ENCODE assay signal across 11 cellular contexts in genomic region chrX:150507251-150507856, GRCh38.
DNase-seq lines count a peak whose midpoint lies in the region; ATAC-seq, FAIRE-seq and TF ChIP-seq lines count a peak whose summit lies in the region.
"Had no signal": no experiment of that assay in that cellular context is flagged by ENCODE, and none has a peak within 500 bp of the region (broad histone marks: within the 10 kb centered on the region; RNA-seq: fewer than 3 reads in every experiment).

No MANE protein-coding gene starts in this region.

- peak overlapping the region; percentile 75 for H4K5ac ChIP-seq in H1 (ENCODE audit: insufficient read length, low read depth, low read length)
- H4K5ac ChIP-seq in mesendoderm (ENCODE audit: low read length): no peak overlapping the region

- H4K91ac ChIP-seq in H1 (replicated peaks; ENCODE audit: insufficient read length, low read length): peak overlapping the region; percentile 97

- H2AK5ac ChIP-seq in H1 (ENCODE audit: low read depth, low read length): no peak overlapping the region
- H2AK5ac ChIP-seq in mesendoderm (ENCODE audit: low read length): no peak overlapping the region

- H2BK5ac ChIP-seq in H1 (ENCODE audit: low read depth, low read length) (peak overlapping the region; percentile 94), mesendoderm (ENCODE audit: low read length) (no peak overlapping the region)

- H3K4me1 ChIP-seq in H1 (replicated peaks in 1 of 4; ENCODE audit: control insufficient read depth in 3 of 4, insufficient read depth in 4 of 4, low read length in 3 of 4): peaks cover 7 to 37% (median 20%) of the 10 kb centered on the region in 4 experiments; a peak in 6 of 7 replicates
- peaks cover 7% of the 10 kb centered on the region for H3K4me1 ChIP-seq in mesendoderm (ENCODE audit: control insufficient read depth, low read depth, low read length)
- peaks cover 0 to 50% (median 17%) of the 10 kb centered on the region in 4 donors for H3K4me1 ChIP-seq in tibial artery

- no peaks in the 10 kb centered on the region for H3K27me3 ChIP-seq in H1 (replicated peaks in 1 of 4; ENCODE audit: control insufficient read depth in 3 of 4, extremely low read depth in 1 of 4, insufficient read depth in 3 of 4, low read length in 3 of 4)
- H3K27me3 ChIP-seq in mesendoderm (ENCODE audit: insufficient read depth, low read length, poor library complexity): no peaks in the 10 kb centered on the region
- H3K27me3 ChIP-seq in tibial artery: no peaks in the 10 kb centered on the region

- no peak overlapping the region for H3K14ac ChIP-seq in H1 (ENCODE audit: insufficient read length)

- H3K36me3 ChIP-seq in H1 (ENCODE audit: control insufficient read depth in 2 of 4, insufficient read depth in 4 of 4, low read length in 3 of 4): no peaks in the 10 kb centered on the region
- no peaks in the 10 kb centered on the region for H3K36me3 ChIP-seq in mesendoderm (ENCODE audit: control insufficient read depth, insufficient read depth, low read length)
- no peaks in the 10 kb centered on the region for H3K36me3 ChIP-seq in tibial artery

- H4K8ac ChIP-seq in H1 (ENCODE audit: extremely low read depth, insufficient read depth, low read length): peak overlapping the region; percentile 87
- H4K8ac ChIP-seq in mesendoderm (ENCODE audit: low read depth, low read length): no peak overlapping the region

- peak; percentile 13 for FAIRE-seq in H1 (lab: Jason Lieb, UNC)

- no peaks in the 10 kb centered on the region for H3K79me1 ChIP-seq in H1 (ENCODE audit: low read depth, low read length)
- H3K79me1 ChIP-seq in mesendoderm (ENCODE audit: low read length): no peaks in the 10 kb centered on the region

- TF ChIP-seq POLR2A in NB4 (IDR thresholded peaks at IDR 0.05; ENCODE audit: extremely low read depth, insufficient read length) (no peak), H1 (IDR thresholded peaks at IDR 0.05; ENCODE audit: control extremely low read depth in 1 of 2, low read depth in 2 of 2, low read length in 2 of 2) (peak in 1 of 2 experiments; percentile 67; a peak in 1 of 3 replicates)

- no peak for ATAC-seq in HG02571 (IDR thresholded peaks at IDR 0.05; ENCODE audit: unreplicated experiment)
- ATAC-seq in HG02981 (IDR thresholded peaks at IDR 0.05; ENCODE audit: unreplicated experiment): no peak
- ATAC-seq: PC-3 had no signal

- H3K56ac ChIP-seq in H1 (replicated peaks; ENCODE audit: insufficient read length, low read depth, low read length): peak overlapping the region; percentile 42
- peak overlapping the region; percentile 70 for H3K56ac ChIP-seq in mesendoderm (ENCODE audit: low read length)

- intact Hi-C loops in tibial artery (cut with DNase I; ENCODE audit: low total_unique reads): no loop called here

- H3K79me2 ChIP-seq in H1 (ENCODE audit: control insufficient read depth in 1 of 2, insufficient read depth in 2 of 2, low read length in 2 of 2): no peaks in the 10 kb centered on the region
- H3K79me2 ChIP-seq in mesendoderm (ENCODE audit: control insufficient read depth, insufficient read depth, low read length): no peaks in the 10 kb centered on the region

- peak overlapping the region; percentile 80 for H2BK12ac ChIP-seq in H1 (ENCODE audit: low read depth, low read length)

- TF ChIP-seq CTCF in NB4 (IDR thresholded peaks at IDR 0.05; ENCODE audit: low read depth, low read length) (no peak), H1 (IDR thresholded peaks at IDR 0.05; ENCODE audit: control extremely low read depth in 1 of 3, insufficient read depth in 1 of 3, low read depth in 1 of 3, low read length in 3 of 3) (no peak), tibial artery (IDR thresholded peaks at IDR 0.05) (no peak)

- peak; percentile 32 for DNase-seq in NB4 (ENCODE audit: low read depth)
- peak in 1 of 2 experiments; percentile 51 for DNase-seq in H1 (ENCODE audit: low read depth in 1 of 2, low spot score in 2 of 2)
- peak; percentile 52 for DNase-seq in mesendoderm
- DNase-seq in tibial artery: peak; percentile 35 to 71
- DNase-seq in NCI-H2227 treated with DMSO at 0.1 percent for 48 hours (lab: John Stamatoyannopoulos, UW): no peak
- DNase-seq in 8988T: no peak
- DNase-seq: DMS153, NCI-H1694 treated with DMSO at 0.1 percent for 48 hours, PC-3 had no signal

- no peak overlapping the region for H3K23ac ChIP-seq in H1 (ENCODE audit: insufficient read length)
- H3K23ac ChIP-seq in mesendoderm (ENCODE audit: low read length): peak overlapping the region; percentile 80

- H2BK20ac ChIP-seq in H1 (ENCODE audit: low read length): peak overlapping the region; percentile 61; the same call in 1 of the 2 replicates

- no peak overlapping the region for H2BK15ac ChIP-seq in H1 (ENCODE audit: low read length)
- H2BK15ac ChIP-seq in mesendoderm (replicated peaks; ENCODE audit: low read depth): no peak overlapping the region

- POLR2A ChIA-PET in H1 (lab: Charles Lee; ENCODE audit: partially characterized antibody): interaction anchor here (1.0 to 1.2 kb wide), 4 partner anchors 8 to 39 kb away, joined by 3 to 5 read pairs (median 4); no protein-coding TSS in a partner anchor

- TF ChIP-seq RAD21 in H1 (IDR thresholded peaks at IDR 0.05 in 1 of 2, conservative IDR thresholded peaks at IDR 0.05 in 1 of 2; ENCODE audit: low read depth in 2 of 2, low read length in 2 of 2): no peak

- H3K4me3 ChIP-seq in NB4 (ENCODE audit: low read depth, low read length): no peak overlapping the region
- peak overlapping the region in 3 of 4 experiments; percentile 7 to 54 (median 12); a peak in 5 of 8 replicates for H3K4me3 ChIP-seq in H1 (ENCODE audit: extremely low read depth in 1 of 4, insufficient read depth in 2 of 4, low read depth in 3 of 4, low read length in 4 of 4)
- no peak overlapping the region for H3K4me3 ChIP-seq in mesendoderm (ENCODE audit: low read length)
- peak overlapping the region; percentile 36 to 43 for H3K4me3 ChIP-seq in tibial artery

- TF ChIP-seq EP300 in H1 (IDR thresholded peaks at IDR 0.05; ENCODE audit: borderline replicate concordance in 1 of 2, low read depth in 2 of 2, low read length in 2 of 2): no peak

- H2BK120ac ChIP-seq in H1 (replicated peaks; ENCODE audit: low read depth, low read length): peak overlapping the region; percentile 96
- H2BK120ac ChIP-seq in mesendoderm (ENCODE audit: low read depth, low read length): no peak overlapping the region

- no peak overlapping the region for H2AFZ ChIP-seq in H1 (ENCODE audit: low read length)

- no peaks in the 10 kb centered on the region for H3K23me2 ChIP-seq in H1 (ENCODE audit: low read depth, low read length)

- H3K27ac ChIP-seq in H1 (ENCODE audit: low read depth, low read length) (peak overlapping the region; percentile 85), mesendoderm (ENCODE audit: low read depth, low read length) (no peak overlapping the region), tibial artery (peak overlapping the region; percentile 82 to 85)

- H4K20me1 ChIP-seq in H1 (replicated peaks in 1 of 2; ENCODE audit: control insufficient read depth in 1 of 2, insufficient read depth in 2 of 2, low read length in 2 of 2): no peaks in the 10 kb centered on the region

- WGBS in H1 (ENCODE audit: extremely low coverage in 1 of 2, insufficient coverage in 1 of 2, insufficient read length in 1 of 2, insufficient replicate concordance in 2 of 2, low coverage in 1 of 2, low lambda C conversion rate in 2 of 2, missing lambda C conversion rate in 1 of 2), 2 experiments: 5% methylated on average over 13 of the region's 19 CpGs; no CpG with 5 or more reads in 1 of the 2 experiments
- WGBS in mesendoderm (ENCODE audit: extremely low coverage, insufficient coverage, low lambda C conversion rate): no CpG with 5 or more reads among the region's 19 CpGs

- peak overlapping the region; percentile 87 for H3K18ac ChIP-seq in H1 (ENCODE audit: extremely low read depth, low read length)
- no peak overlapping the region for H3K18ac ChIP-seq in mesendoderm (ENCODE audit: low read length)

- H3K9ac ChIP-seq in H1 (replicated peaks in 1 of 4; ENCODE audit: extremely low read depth in 1 of 4, low read depth in 3 of 4, low read length in 3 of 4) (peak overlapping the region in 3 of 4 experiments; percentile 2 to 47 (median 13); a peak in 1 of 7 replicates), mesendoderm (ENCODE audit: low read length) (no peak overlapping the region)

- H3K9me3 ChIP-seq in H1 (ENCODE audit: insufficient read depth in 2 of 2, low read depth in 1 of 2, low read length in 1 of 2) (no peaks in the 10 kb centered on the region), tibial artery (no peaks in the 10 kb centered on the region)

- H3K4me2 ChIP-seq in H1 (ENCODE audit: insufficient read depth in 1 of 2, low read depth in 2 of 2, low read length in 2 of 2) (peak overlapping the region; percentile 77 to 86), mesendoderm (ENCODE audit: low read length) (no peak overlapping the region)

- CTCF ChIA-PET in H1 (lab: Charles Lee; ENCODE audit: partially characterized antibody): interaction anchor here (0.8 to 1.0 kb wide), 2 partner anchors 21 to 256 kb away, joined by 3 read pairs; no protein-coding TSS in a partner anchor

- peak overlapping the region; percentile 95 for H3K4ac ChIP-seq in H1 (replicated peaks; ENCODE audit: insufficient read length, low read depth, low read length)
- no peak overlapping the region for H3K4ac ChIP-seq in mesendoderm (ENCODE audit: low read depth, low read length)

TF ChIP-seq in H1, 55 proteins besides CTCF, POLR2A, EP300 and RAD21:
- TF ChIP-seq TBP (IDR thresholded peaks at IDR 0.05; ENCODE audit: low read depth, low read length) (peak; percentile 50; the same call in 1 of the 2 replicates), TCF12 (IDR thresholded peaks at IDR 0.05; ENCODE audit: low read depth, low read length) (no peak), POLR2AphosphoS5 (IDR thresholded peaks at IDR 0.05; ENCODE audit: low read depth, low read length) (peak; percentile 39; the same call in 1 of the 2 replicates), SUZ12 (IDR thresholded peaks at IDR 0.05; ENCODE audit: low read length) (no peak), RBBP5 (IDR thresholded peaks at IDR 0.05; ENCODE audit: borderline replicate concordance, low read depth, low read length) (0 out of 2 replicates have a peak, but pooled peaks have one; percentile 33), HDAC2 (IDR thresholded peaks at IDR 0.05; ENCODE audit: borderline replicate concordance in 1 of 2, low read depth in 2 of 2, low read length in 2 of 2) (0 out of 4 replicates have a peak, but pooled peaks of 1 of the 2 experiments have one; percentile 7), SIN3A (conservative IDR thresholded peaks at IDR 0.05 in 1 of 2, IDR thresholded peaks at IDR 0.05 in 1 of 2; ENCODE audit: low read depth in 1 of 2, low read length in 2 of 2) (0 out of 4 replicates have a peak, but pooled peaks of 1 of the 2 experiments have one; percentile 70), TAF1 (IDR thresholded peaks at IDR 0.05; ENCODE audit: low read depth, low read length) (peak; percentile 50; the same call in 1 of the 2 replicates)
TF ChIP-seq in H1: peak in this region for 6.

Comparison
In these comparisons a context has a peak if more than half of its experiments do, and no peak if none do; other contexts are left out.
1. DNase-seq: peak in NB4 (single experiment), mesendoderm (single experiment) and tibial artery (2 of 2); none in NCI-H2227 treated with DMSO at 0.1 percent for 48 hours (single experiment) and 8988T (single experiment).
2. H3K4me3 ChIP-seq: peak in H1 (3 of 4) and tibial artery (2 of 2); none in NB4 (single experiment) and mesendoderm (single experiment).